Comparison of ENCODE assay signal across 21 cellular contexts in the genomic region with DNA sequence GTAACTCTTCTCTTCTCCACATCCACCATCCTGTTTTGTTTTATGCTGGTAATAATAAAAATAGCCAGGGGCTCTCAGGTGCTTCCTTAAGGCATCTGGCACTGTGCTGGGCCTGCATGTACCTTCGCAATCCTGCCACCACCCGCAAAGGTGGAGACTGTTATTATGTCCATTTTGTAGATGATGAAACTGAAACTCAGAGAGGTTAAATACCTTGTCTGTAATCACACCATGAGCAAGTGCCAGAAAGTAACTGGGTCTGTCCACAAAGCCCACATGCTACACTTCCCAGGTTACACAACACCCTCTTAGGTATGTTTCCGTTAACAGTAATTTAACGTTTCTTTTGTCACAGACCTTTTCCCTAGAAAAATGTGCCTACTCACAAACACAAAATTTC. TPM values are rescaled to one million over a fixed set of nuclear protein-coding genes. Genes with fewer than 3 reads are reported as not detected.
DNase-seq lines count a peak whose midpoint lies in the region; ATAC-seq and TF ChIP-seq lines count a peak whose summit lies in the region.
"Had no signal": no experiment of that assay in that cellular context is flagged by ENCODE, and none has a peak within 500 bp of the region (broad histone marks: within the 10 kb centered on the region; RNA-seq: fewer than 3 reads in every experiment).

No MANE protein-coding gene starts in this region.

- TF ChIP-seq POLR2A in suprapubic skin (IDR thresholded peaks at IDR 0.05): no peak

- no peaks in the 10 kb centered on the region for H3K36me3 Mint-ChIP-seq in activated T-cell treated with anti-CD3 and anti-CD28 coated beads, Interleukin-2, amount 50 U/mL, for 72 hours (ENCODE audit: insufficient read depth in 2 of 2)
- no peaks in the 10 kb centered on the region for H3K36me3 Mint-ChIP-seq in activated T-cell treated with anti-CD3 and anti-CD28 coated beads, Interleukin-2, amount 50 U/mL, for 4 hours (ENCODE audit: insufficient read depth)
- H3K36me3 Mint-ChIP-seq: CD8-positive, alpha-beta memory T cell had no signal

- no peak overlapping the region for H3K9ac ChIP-seq in subcutaneous abdominal adipose tissue (ENCODE audit: low read length in 5 of 5)

- H3K36me3 ChIP-seq in subcutaneous abdominal adipose tissue (ENCODE audit: control insufficient read depth in 5 of 5, insufficient read depth in 5 of 5, low read length in 5 of 5): peaks cover 0 to 12% (median 3%) of the 10 kb centered on the region in 5 donors
- H3K36me3 ChIP-seq in suprapubic skin: no peaks in the 10 kb centered on the region
- no peaks in the 10 kb centered on the region for H3K36me3 ChIP-seq in H7 (replicated peaks; ENCODE audit: control insufficient read depth, insufficient read depth, low read length)
- H3K36me3 ChIP-seq: upper lobe of left lung had no signal

- H3K27ac ChIP-seq in subcutaneous abdominal adipose tissue (ENCODE audit: low read depth, low read length): peak overlapping the region; percentile 75
- H3K27ac ChIP-seq in suprapubic skin: no peak overlapping the region
- H3K27ac ChIP-seq: upper lobe of left lung had no signal

- no peak for ATAC-seq in activated T-cell treated with anti-CD3 and anti-CD28 coated beads, Interleukin-2, amount 50 U/mL, for 72 hours (replicated peaks in 1 of 2)
- ATAC-seq in activated T-cell treated with anti-CD3 and anti-CD28 coated beads, Interleukin-2, amount 50 U/mL, for 4 hours: no peak
- ATAC-seq in HG03175 (IDR thresholded peaks at IDR 0.05; ENCODE audit: unreplicated experiment): peak; percentile 11

- no peak overlapping the region for H3K4me3 Mint-ChIP-seq in activated T-cell treated with anti-CD3 and anti-CD28 coated beads, Interleukin-2, amount 50 U/mL, for 72 hours
- H3K4me3 Mint-ChIP-seq in activated T-cell treated with anti-CD3 and anti-CD28 coated beads, Interleukin-2, amount 50 U/mL, for 4 hours: no peak overlapping the region
- H3K4me3 Mint-ChIP-seq: activated CD4-positive, alpha-beta T cell treated with anti-CD3 and anti-CD28 coated beads, Interleukin-2, amount 10 ng/mL, durations not matched to agents 7 days and 5 days; CD8-positive, alpha-beta memory T cell had no signal

- H3K27me3 Mint-ChIP-seq in activated T-cell treated with anti-CD3 and anti-CD28 coated beads, Interleukin-2, amount 50 U/mL, for 72 hours (ENCODE audit: low read depth): no peaks in the 10 kb centered on the region
- H3K27me3 Mint-ChIP-seq in activated T-cell treated with anti-CD3 and anti-CD28 coated beads, Interleukin-2, amount 50 U/mL, for 4 hours (ENCODE audit: low read depth): no peaks in the 10 kb centered on the region
- H3K27me3 Mint-ChIP-seq: activated CD4-positive, alpha-beta T cell treated with anti-CD3 and anti-CD28 coated beads, Interleukin-2, amount 10 ng/mL, durations not matched to agents 7 days and 5 days had no signal

- 80% methylated on average over 4 of the region's 4 CpGs for WGBS in suprapubic skin

- H3K9me3 ChIP-seq in subcutaneous abdominal adipose tissue (ENCODE audit: control insufficient read depth in 5 of 5, low read length in 5 of 5): no peaks in the 10 kb centered on the region
- H3K9me3 ChIP-seq in suprapubic skin: no peaks in the 10 kb centered on the region
- H3K9me3 ChIP-seq: upper lobe of left lung had no signal

- H3K27ac Mint-ChIP-seq in activated T-cell treated with anti-CD3 and anti-CD28 coated beads, Interleukin-2, amount 50 U/mL, for 72 hours: peak overlapping the region; percentile 27
- H3K27ac Mint-ChIP-seq: activated CD4-positive, alpha-beta T cell treated with anti-CD3 and anti-CD28 coated beads, Interleukin-2, amount 10 ng/mL, durations not matched to agents 7 days and 5 days; CD8-positive, alpha-beta memory T cell had no signal

- no peak overlapping the region for H3K4me3 ChIP-seq in epithelial cell of esophagus (ENCODE audit: low read length)
- no peak overlapping the region for H3K4me3 ChIP-seq in subcutaneous abdominal adipose tissue (ENCODE audit: low read depth in 1 of 5, low read length in 5 of 5)
- H3K4me3 ChIP-seq in suprapubic skin: no peak overlapping the region
- no peak overlapping the region for H3K4me3 ChIP-seq in H7 (ENCODE audit: insufficient read depth, low read depth, low read length)
- H3K4me3 ChIP-seq: lung, upper lobe of left lung had no signal

- no peak for TF ChIP-seq CTCF in epithelial cell of esophagus (IDR thresholded peaks at IDR 0.05; ENCODE audit: insufficient read depth, low read depth, low read length, missing control alignments)
- no peak for TF ChIP-seq CTCF in suprapubic skin (IDR thresholded peaks at IDR 0.05)

- H3K4me1 ChIP-seq in subcutaneous abdominal adipose tissue (ENCODE audit: control insufficient read depth in 5 of 5, insufficient read depth in 5 of 5, low read length in 5 of 5): peaks cover 13 to 63% (median 51%) of the 10 kb centered on the region in 5 donors
- peaks cover 22% of the 10 kb centered on the region for H3K4me1 ChIP-seq in suprapubic skin

- TF ChIP-seq EP300 in suprapubic skin (IDR thresholded peaks at IDR 0.05): no peak

- DNase-seq in activated T-cell treated with anti-CD3 and anti-CD28 coated beads, Interleukin-2, amount 50 U/mL, for 72 hours: no peak
- DNase-seq in activated T-cell treated with anti-CD3 and anti-CD28 coated beads, Interleukin-2, amount 50 U/mL, for 4 hours: no peak
- DNase-seq in epithelial cell of esophagus (ENCODE audit: low read depth): peak; percentile 9
- no peak for DNase-seq in iPS-NIHi7 (ENCODE audit: extremely low spot score)
- DNase-seq in suprapubic skin (ENCODE audit: low spot score in 2 of 2): no peak
- DNase-seq in H7: no peak
- DNase-seq: ACHN; activated CD4-positive, alpha-beta T cell treated with anti-CD3 and anti-CD28 coated beads, Interleukin-2, amount 10 ng/mL, durations not matched to agents 7 days and 5 days; aorta; CD8-positive, alpha-beta memory T cell; glutamatergic neuron; Kasumi-1; NCI-H1436 treated with DMSO at 0.1 percent for 48 hours; NCI-H226; retina; SIG-M5; T1000; upper lobe of left lung had no signal

- H3K9me3 Mint-ChIP-seq in activated T-cell treated with anti-CD3 and anti-CD28 coated beads, Interleukin-2, amount 50 U/mL, for 72 hours: no peaks in the 10 kb centered on the region
- no peaks in the 10 kb centered on the region for H3K9me3 Mint-ChIP-seq in activated T-cell treated with anti-CD3 and anti-CD28 coated beads, Interleukin-2, amount 50 U/mL, for 4 hours
- H3K9me3 Mint-ChIP-seq: activated CD4-positive, alpha-beta T cell treated with anti-CD3 and anti-CD28 coated beads, Interleukin-2, amount 10 ng/mL, durations not matched to agents 7 days and 5 days; CD8-positive, alpha-beta memory T cell had no signal

- H3K27me3 ChIP-seq in subcutaneous abdominal adipose tissue (ENCODE audit: control insufficient read depth in 5 of 5, insufficient read depth in 4 of 5, low read length in 5 of 5): no peaks in the 10 kb centered on the region
- no peaks in the 10 kb centered on the region for H3K27me3 ChIP-seq in suprapubic skin
- no peaks in the 10 kb centered on the region for H3K27me3 ChIP-seq in H7 (ENCODE audit: control insufficient read depth, insufficient read depth, low read length)
- H3K27me3 ChIP-seq: upper lobe of left lung had no signal

- H3K4me1 Mint-ChIP-seq in activated T-cell treated with anti-CD3 and anti-CD28 coated beads, Interleukin-2, amount 50 U/mL, for 72 hours (ENCODE audit: low read depth): peaks cover 44% of the 10 kb centered on the region
- peaks cover 17% of the 10 kb centered on the region for H3K4me1 Mint-ChIP-seq in activated T-cell treated with anti-CD3 and anti-CD28 coated beads, Interleukin-2, amount 50 U/mL, for 4 hours (ENCODE audit: low read depth)

RNA-seq across cellular contexts. Expression of gene NRP2, which starts 27.0 kb away (rescaled TPM):
- total RNA-seq in activated T-cell treated with anti-CD3 and anti-CD28 coated beads, Interleukin-2, amount 50 U/mL, for 72 hours: 1 to 10 TPM; 2.5 to 2.6 TPM
- total RNA-seq in activated T-cell treated with anti-CD3 and anti-CD28 coated beads, Interleukin-2, amount 50 U/mL, for 4 hours: 1 to 10 TPM; 1.6 to 3.2 (median 1.6) TPM
- total RNA-seq in suprapubic skin: 1 to 10 TPM; 3.4 to 8.9 (median 6.6) TPM
- total RNA-seq in H7 (2014; rRNA removed; shearing (Covaris generic)): 89.1 and 92.4 TPM in 2 replicates
